Comparison of ENCODE assay signal across 8 cellular contexts in the genomic region with DNA sequence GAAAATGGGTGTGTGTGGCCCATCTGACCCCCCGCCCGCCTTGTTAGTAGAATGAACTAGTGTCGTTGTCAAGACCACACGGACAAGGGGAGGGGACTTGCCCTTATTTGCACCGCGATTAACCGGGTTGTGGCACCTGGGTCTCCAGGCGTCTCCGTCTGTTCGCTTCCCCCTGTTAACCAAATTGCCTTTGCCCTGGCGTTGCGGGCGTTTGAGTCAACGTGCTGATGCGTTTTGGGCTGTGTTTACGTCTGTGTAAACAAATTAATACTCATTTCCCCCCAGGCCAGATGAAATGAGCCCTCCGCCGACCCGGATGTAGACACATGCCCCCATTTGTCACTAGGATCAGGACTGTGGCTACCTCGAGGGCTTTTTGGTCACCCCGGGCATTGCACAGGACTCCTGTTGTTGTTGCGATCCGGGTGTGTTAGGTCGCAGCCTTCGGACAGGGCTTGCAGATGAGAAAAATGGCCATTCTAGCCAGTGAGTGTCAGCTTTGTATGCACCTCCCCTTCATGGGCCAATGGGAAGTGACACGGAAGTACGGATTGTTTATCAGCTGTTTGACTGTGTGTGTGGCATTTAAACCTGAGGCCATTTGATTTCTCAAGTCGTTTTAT. TPM values are rescaled to one million over a fixed set of nuclear protein-coding genes. Genes with fewer than 3 reads are reported as not detected.
DNase-seq lines count a peak whose midpoint lies in the region; ATAC-seq lines count a peak whose summit lies in the region.

No MANE protein-coding gene starts in this region.

- no peaks in the 10 kb centered on the region for H3K36me3 ChIP-seq in NT2/D1 (ENCODE audit: insufficient read depth, insufficient read length, low read length)

- no peaks in the 10 kb centered on the region for H3K27me3 ChIP-seq in NT2/D1 (ENCODE audit: insufficient read depth, insufficient read length)

- peak overlapping the region; percentile 98 for H3K4me3 ChIP-seq in NT2/D1 (ENCODE audit: insufficient read length, low read depth)

- ATAC-seq in GM19468 (IDR thresholded peaks at IDR 0.05; ENCODE audit: extremely low read depth, unreplicated experiment), result peak; percentile 93

- H3K4me1 ChIP-seq in NT2/D1 (ENCODE audit: insufficient read depth, insufficient read length), result no peaks in the 10 kb centered on the region

- H3K27ac ChIP-seq in epithelial cell of prostate, result peak overlapping the region; percentile 83

- no peaks in the 10 kb centered on the region for H3K9me3 ChIP-seq in NT2/D1 (ENCODE audit: insufficient read depth, low read length)

- peak; percentile 35 for DNase-seq in COR-L47 (lab: John Stamatoyannopoulos, UW)
- DNase-seq in HS-27A (ENCODE audit: low read depth), result peak; percentile 66
- DNase-seq in NT2/D1 (ENCODE audit: low read depth, low spot score), result peak; percentile 42
- DNase-seq in activated CD8-positive, alpha-beta memory T cell treated with anti-CD3 and anti-CD28 coated beads, Interleukin-2, amount 50 U/mL, for 48 hours, result peak; percentile 74
- no peak for DNase-seq in epithelial cell of prostate (ENCODE audit: low read depth, low spot score)
- peak; percentile 87 for DNase-seq in mucosa of gallbladder (ENCODE audit: low spot score)
- peak; percentile 71 for DNase-seq in stimulated activated CD8-positive, alpha-beta memory T cell treated with anti-CD3 and anti-CD28 coated beads, Interleukin-4, amount 100 ng/mL, for 48 hours

- peak overlapping the region; percentile 94 for H3K9ac ChIP-seq in NT2/D1 (ENCODE audit: insufficient read length, low read depth)

RNA-seq across cellular contexts. Expression of gene RBL2, which starts 0.9 kb away (rescaled TPM):
- 83.6 TPM for total RNA-seq in mucosa of gallbladder
